Comparison of ENCODE assay signal across 19 cellular contexts in genomic region chr5:176778921-176779465, GRCh38. TPM values are rescaled to one million over a fixed set of nuclear protein-coding genes. Genes with fewer than 3 reads are reported as not detected.
"Had no signal": no experiment of that assay in that cellular context is flagged by ENCODE, and none has a peak within 500 bp of the region (broad histone marks: within the 10 kb centered on the region; RNA-seq: fewer than 3 reads in every experiment).

No MANE protein-coding gene starts in this region.

- H3K27me3 ChIP-seq: colonic mucosa, uterus had no signal

- H3K27ac ChIP-seq: colonic mucosa, esophagus squamous epithelium, left ventricle myocardium inferior, neutrophil, stomach, thoracic aorta, uterus had no signal

- H3K36me3 ChIP-seq: colonic mucosa, esophagus squamous epithelium, left ventricle myocardium inferior, neutrophil, stomach, thoracic aorta, uterus had no signal

- H3K4me3 ChIP-seq: colonic mucosa, esophagus squamous epithelium, left ventricle myocardium inferior, smooth muscle cell, stomach, thoracic aorta, uterus had no signal

- H3K9me3 ChIP-seq: colonic mucosa, esophagus squamous epithelium, left ventricle myocardium inferior, neutrophil, stomach, thoracic aorta, uterus had no signal

- H3K4me1 ChIP-seq: colonic mucosa, esophagus squamous epithelium, stomach, uterus had no signal

- ATAC-seq: activated T-helper 17 cell treated with anti-CD3 and anti-CD28 coated beads, Interleukin-2, amount 50 U/mL, for 72 hours; natural killer cell; WTC11 had no signal

- DNase-seq: activated CD4-positive, alpha-beta memory T cell treated with anti-CD3 and anti-CD28 coated beads, Interleukin-2, amount 10 ng/mL, durations not matched to agents 7 days and 5 days; activated CD4-positive, alpha-beta T cell treated with anti-CD3 and anti-CD28 coated beads for 4 hours; amniotic stem cell; caudate nucleus; colonic mucosa; effector CD4-positive, alpha-beta T cell; esophagus squamous epithelium; hippocampal formation; left ventricle myocardium inferior; natural killer cell; stomach; T-helper 2 cell; uterus had no signal

RNA-seq across cellular contexts. Expression of gene UNC5A, which starts 31.4 kb away (rescaled TPM):
- total RNA-seq: activated CD4-positive, alpha-beta memory T cell treated with anti-CD3 and anti-CD28 coated beads, Interleukin-2, amount 10 ng/mL, durations not matched to agents 7 days and 5 days; activated T-helper 17 cell treated with anti-CD3 and anti-CD28 coated beads, Interleukin-2, amount 50 U/mL, for 72 hours; colonic mucosa; fibroblast of villous mesenchyme; left ventricle myocardium inferior; natural killer cell; smooth muscle cell; thoracic aorta had no signal
